24 cellular contexts compared by ENCODE assay signal in the genomic region with DNA sequence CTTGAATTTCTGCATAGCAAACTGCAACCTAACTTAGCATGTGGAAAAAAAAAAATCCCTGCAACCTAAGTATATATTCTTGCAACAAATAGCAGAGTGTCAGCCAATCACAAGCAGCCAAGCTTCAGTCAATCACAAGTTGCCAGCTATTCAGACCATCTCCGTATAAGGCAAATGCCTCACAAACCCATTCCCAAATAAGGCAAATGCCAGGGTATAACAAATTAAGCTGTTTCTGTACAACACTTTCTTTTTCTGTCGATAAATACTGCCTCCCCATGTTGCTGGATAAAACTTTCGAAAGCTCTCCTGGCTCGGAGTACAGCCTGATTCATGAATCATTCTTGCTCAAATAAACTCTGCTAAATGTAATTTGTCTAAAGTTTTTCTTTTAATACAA.
"Had no signal": no experiment of that assay in that cellular context is flagged by ENCODE, and none has a peak within 500 bp of the region (broad histone marks: within the 10 kb centered on the region; RNA-seq: fewer than 3 reads in every experiment).

No MANE protein-coding gene starts in this region.

- H2AFZ ChIP-seq: neural progenitor cell had no signal

- DNase-seq: effector memory CD4-positive, alpha-beta T cell; foreskin fibroblast; glutamatergic neuron; immature natural killer cell; kidney; left cardiac atrium; left ventricle myocardium superior; mesenchymal stem cell; midbrain; nucleus accumbens; pancreas; right cardiac atrium; stimulated activated CD4-positive, alpha-beta T cell treated with anti-CD3 and anti-CD28 coated beads, Interleukin-2, amount 100 ng/mL, for 48 hours; stimulated activated naive CD4-positive, alpha-beta T cell treated with Interleukin-2 at 50 U/mL for 16 hours; upper lobe of left lung; uterus had no signal

- H3K4me1 ChIP-seq: esophagus muscularis mucosa, gastroesophageal sphincter, neural progenitor cell, pancreas, upper lobe of left lung, uterus had no signal

- H3K27me3 Mint-ChIP-seq: natural killer cell treated with Interleukin-12 subunit alpha and Interleukin-12 subunit beta and Interleukin-15 and Interleukin-18, amount 100 ng/mL, for 72 hours; progenitor cell of endocrine pancreas had no signal

- H3K36me3 ChIP-seq: esophagus muscularis mucosa, gastroesophageal sphincter, neural progenitor cell, pancreas, upper lobe of left lung, uterus had no signal

- H3K4me3 Mint-ChIP-seq: immature natural killer cell; natural killer cell treated with Interleukin-12 subunit alpha and Interleukin-12 subunit beta and Interleukin-15 and Interleukin-18, amount 100 ng/mL, for 72 hours; neural progenitor cell had no signal

- H3K4me3 ChIP-seq: esophagus muscularis mucosa, gastroesophageal sphincter, lung, neural progenitor cell, pancreas, smooth muscle cell, upper lobe of left lung, uterus had no signal

- ATAC-seq: gastroesophageal sphincter; left cardiac atrium; left ventricle myocardium superior; natural killer cell treated with Interleukin-12 subunit alpha and Interleukin-12 subunit beta and Interleukin-15 and Interleukin-18, amount 100 ng/mL, for 72 hours; pancreas; right cardiac atrium had no signal

- H3K9ac ChIP-seq: neural progenitor cell had no signal

- H3K27ac Mint-ChIP-seq: immature natural killer cell; natural killer cell treated with Interleukin-12 subunit alpha and Interleukin-12 subunit beta and Interleukin-15 and Interleukin-18, amount 100 ng/mL, for 72 hours; neural progenitor cell; progenitor cell of endocrine pancreas had no signal

- H3K27me3 ChIP-seq: esophagus muscularis mucosa, gastroesophageal sphincter, neural progenitor cell, pancreas, upper lobe of left lung, uterus had no signal

- H3K4me2 ChIP-seq: neural progenitor cell, smooth muscle cell had no signal

- H3K9me3 ChIP-seq: esophagus muscularis mucosa, gastroesophageal sphincter, pancreas, upper lobe of left lung, uterus had no signal

- H3K36me3 Mint-ChIP-seq: immature natural killer cell; natural killer cell treated with Interleukin-12 subunit alpha and Interleukin-12 subunit beta and Interleukin-15 and Interleukin-18, amount 100 ng/mL, for 72 hours; neural progenitor cell had no signal

- H3K27ac ChIP-seq: epithelial cell of prostate, esophagus muscularis mucosa, gastroesophageal sphincter, neural progenitor cell, pancreas, upper lobe of left lung, uterus had no signal

- H3K9me3 Mint-ChIP-seq: neural progenitor cell had no signal

- H3K4me1 Mint-ChIP-seq: immature natural killer cell, neural progenitor cell had no signal
